In genomic region chr10:110782616-110783015, GRCh38 we compare ENCODE assay signal across 9 cellular contexts.
"Had no signal": no experiment of that assay in that cellular context is flagged by ENCODE, and none has a peak within 500 bp of the region (broad histone marks: within the 10 kb centered on the region; RNA-seq: fewer than 3 reads in every experiment).

No MANE protein-coding gene starts in this region.

- H3K9me3 Mint-ChIP-seq: neural crest cell had no signal

- H3K4me1 ChIP-seq: ascending aorta had no signal

- H3K27me3 ChIP-seq: ascending aorta, dorsolateral prefrontal cortex had no signal

- H3K4me3 Mint-ChIP-seq: neural crest cell had no signal

- H3K27ac ChIP-seq: dorsolateral prefrontal cortex had no signal

- H3K4me3 ChIP-seq: ascending aorta, dorsolateral prefrontal cortex had no signal

- DNase-seq: activated CD4-positive, alpha-beta T cell treated with anti-CD3 and anti-CD28 coated beads for 4 hours; activated CD8-positive, alpha-beta memory T cell treated with anti-CD3 and anti-CD28 coated beads, Interleukin-2, amount 50 U/mL, for 4 hours; dorsolateral prefrontal cortex; mesendoderm; SIG-M5; stimulated activated CD4-positive, alpha-beta T cell treated with anti-CD3 and anti-CD28 coated beads, Interleukin-4, amount 100 ng/mL, for 24 hours had no signal

- H3K9me3 ChIP-seq: ascending aorta had no signal

- H3K36me3 Mint-ChIP-seq: activated naive CD4-positive, alpha-beta T cell treated with anti-CD3 and anti-CD28 coated beads, Interleukin-2, amount 50 U/mL, for 72 hours had no signal
